ENCODE assay signal across 9 cellular contexts in the genomic region with DNA sequence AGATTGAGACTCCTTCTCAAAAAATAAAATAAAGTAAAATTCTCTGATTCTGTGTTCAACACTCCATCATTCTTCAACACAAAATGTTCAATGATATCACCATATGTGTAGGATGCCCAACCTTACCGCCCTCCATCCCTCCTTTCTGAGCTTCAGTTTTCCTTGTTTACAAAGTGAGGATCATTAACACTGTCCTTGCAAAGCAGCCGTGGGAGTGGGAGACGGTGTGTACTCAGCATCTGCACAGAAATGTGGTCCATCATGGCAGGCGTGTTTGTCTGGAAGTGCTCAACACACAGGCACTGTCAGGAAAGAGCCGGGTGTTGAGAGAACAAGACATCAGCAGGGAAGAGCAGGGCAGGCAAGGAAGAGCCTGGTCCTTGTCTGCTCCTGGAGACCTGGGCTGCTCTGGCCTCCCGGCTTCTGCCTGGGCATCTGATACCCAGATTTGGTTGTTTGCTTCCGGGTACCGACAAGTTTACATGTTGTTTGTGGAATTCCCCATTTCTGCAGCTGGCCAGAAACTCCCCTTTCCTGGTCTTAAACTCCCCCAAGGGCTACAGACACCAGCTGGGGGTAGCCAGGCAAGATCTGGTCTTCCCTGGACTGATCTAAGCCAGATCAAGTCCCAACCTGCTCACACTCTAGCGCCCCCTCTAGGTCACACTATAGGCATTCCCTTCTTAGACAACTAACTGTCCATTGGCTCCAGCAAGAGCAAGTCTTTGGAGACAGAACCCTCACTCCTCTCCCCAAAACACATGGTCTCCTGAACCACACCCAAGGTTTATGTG. TPM values are rescaled to one million over a fixed set of nuclear protein-coding genes. Genes with fewer than 3 reads are reported as not detected.
A peak's percentile ranks its signal among the peaks of the same experiment; 100 is the strongest.
DNase-seq lines count a peak whose midpoint lies in the region; ATAC-seq and TF ChIP-seq lines count a peak whose summit lies in the region.
"Had no signal": no experiment of that assay in that cellular context is flagged by ENCODE, and none has a peak within 500 bp of the region (broad histone marks: within the 10 kb centered on the region; RNA-seq: fewer than 3 reads in every experiment).

No MANE protein-coding gene starts in this region.

- H3K4me3 Mint-ChIP-seq in immature natural killer cell, result no peak overlapping the region

- H3K27me3 Mint-ChIP-seq in immature natural killer cell (ENCODE audit: low read depth in 3 of 3), result peaks cover 0 to 10% (median 1%) of the 10 kb centered on the region in 3 donors

- DNase-seq in EH (ENCODE audit: low read depth) (peak; percentile 15), NCI-H69 (lab: John Stamatoyannopoulos, UW) (peak; percentile 27), epithelial cell of proximal tubule (ENCODE audit: low read depth) (no peak), omental fat pad (ENCODE audit: low spot score) (no peak), RKO (ENCODE audit: low spot score) (no peak), immature natural killer cell (no peak), G401 (ENCODE audit: low spot score) (no peak)
- DNase-seq: thyroid gland had no signal

- H3K36me3 Mint-ChIP-seq in immature natural killer cell, result no peaks in the 10 kb centered on the region

- in situ Hi-C loops in G401 (cut with HindIII; ENCODE audit: low sequenced_read_pairs), result no loop called here

- H3K4me3 ChIP-seq in epithelial cell of proximal tubule (ENCODE audit: low read depth, low read length), result no peak overlapping the region
- H3K4me3 ChIP-seq: thyroid gland had no signal

- H3K27ac ChIP-seq in 22Rv1, result peak overlapping the region; percentile 88
- H3K27ac ChIP-seq: thyroid gland had no signal

- no peaks in the 10 kb centered on the region for H3K9me3 Mint-ChIP-seq in immature natural killer cell

- no peak overlapping the region for H3K27ac Mint-ChIP-seq in immature natural killer cell

- TF ChIP-seq CTCF in 22Rv1 (IDR thresholded peaks at IDR 0.05), result peak; percentile 61
- TF ChIP-seq CTCF in epithelial cell of proximal tubule (conservative IDR thresholded peaks at IDR 0.05; ENCODE audit: low read depth, low read length), result peak; percentile 65
- TF ChIP-seq CTCF in omental fat pad (IDR thresholded peaks at IDR 0.05), result no peak

- no peak for ATAC-seq in omental fat pad (ENCODE audit: low FRiP score)

- no peaks in the 10 kb centered on the region for H3K4me1 Mint-ChIP-seq in immature natural killer cell

RNA-seq across cellular contexts. Expression of gene TTPAL, which starts 26.7 kb away (rescaled TPM):
- 7.9 and 11.0 TPM in 2 replicates for total RNA-seq in epithelial cell of proximal tubule
- 10 to 100 TPM; 14.5 to 40.8 (median 23.6) TPM for total RNA-seq in omental fat pad
- 10 to 100 TPM in 1 of 3 donors, 1 to 10 TPM in 2; 5.0 to 13.8 (median 5.6) TPM for polyA plus RNA-seq in immature natural killer cell
- total RNA-seq in G401 (2014; rRNA removed; shearing (Covaris generic)), result 4.5 and 6.1 TPM in 2 replicates

Comparison
In these comparisons a context has a peak if more than half of its experiments do, and no peak if none do; other contexts are left out.
1. CTCF ChIP-seq: peak in 22Rv1 (single experiment) and epithelial cell of proximal tubule (single experiment); none in omental fat pad (0 of 3).
2. DNase-seq: peak in EH (single experiment) and NCI-H69 (single experiment); none in epithelial cell of proximal tubule (single experiment), omental fat pad (single experiment), RKO (single experiment), immature natural killer cell (0 of 3) and G401 (single experiment).